In the genomic region with DNA sequence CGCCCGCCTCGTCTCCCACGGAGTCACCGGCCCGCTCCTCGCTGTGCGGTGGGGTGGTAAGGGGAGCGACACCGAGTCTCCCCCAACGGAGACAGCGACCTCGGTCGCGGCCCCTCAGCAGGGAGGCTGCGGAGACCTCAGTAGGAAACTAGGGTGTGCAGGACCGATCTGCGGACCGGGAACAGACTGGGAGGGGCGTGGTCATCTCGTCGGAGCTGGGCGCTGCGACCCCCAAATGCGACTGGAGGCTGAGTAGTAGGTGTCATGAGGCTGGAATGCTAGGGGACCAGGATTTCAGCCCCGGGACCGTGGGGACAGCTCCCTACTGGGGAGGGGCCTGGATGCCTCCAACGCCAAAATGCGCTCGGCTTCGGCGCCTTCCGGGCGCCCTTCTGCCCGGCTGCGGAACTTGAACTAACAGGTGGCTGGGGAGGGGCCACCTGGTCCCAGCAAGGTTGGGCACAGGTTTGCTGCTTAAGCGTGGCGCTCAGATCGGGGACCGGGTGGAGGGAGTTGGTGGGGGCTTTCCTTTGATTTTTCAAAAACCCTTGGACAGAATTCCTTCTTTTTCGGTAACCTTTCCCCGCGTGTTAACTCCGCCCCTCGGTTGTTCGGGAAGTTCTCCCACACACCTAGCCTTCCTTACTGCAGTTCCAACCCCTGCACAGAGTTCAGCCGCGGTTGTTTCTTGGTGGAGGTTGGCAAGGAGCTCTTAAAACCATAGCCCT, we compare ENCODE assay signal across 9 cellular contexts. TPM values are rescaled to one million over a fixed set of nuclear protein-coding genes. Genes with fewer than 3 reads are reported as not detected.
A peak's percentile ranks its signal among the peaks of the same experiment; 100 is the strongest.
DNase-seq lines count a peak whose midpoint lies in the region; ATAC-seq and TF ChIP-seq lines count a peak whose summit lies in the region.
"Had no signal": no experiment of that assay in that cellular context is flagged by ENCODE, and none has a peak within 500 bp of the region (broad histone marks: within the 10 kb centered on the region; RNA-seq: fewer than 3 reads in every experiment).

No MANE protein-coding gene starts in this region.

- H3K4me1 ChIP-seq in SJSA1 (replicated peaks) (peaks cover 16% of the 10 kb centered on the region), rectal smooth muscle tissue (ENCODE audit: control insufficient read depth, insufficient read depth, low read length) (peaks cover 3% of the 10 kb centered on the region)

- in situ Hi-C loops in GM13977 (cut with MboI; ENCODE audit: low pct_unique_long_range_greater_than_20kb, low sequenced_read_pairs, unreplicated experiment), result no loop called here

- POLR2A ChIA-PET in HEK293T (lab: Yijun Ruan, JAX), result no interaction called here

- TF ChIP-seq CTCF in GM13977 (IDR thresholded peaks at IDR 0.05; ENCODE audit: extremely low read depth, insufficient read depth, missing control alignments), result no peak
- no peak for TF ChIP-seq CTCF in fibroblast of villous mesenchyme (IDR thresholded peaks at IDR 0.05; ENCODE audit: insufficient read depth, low read depth, low read length)

- H3K27me3 ChIP-seq in SJSA1 (replicated peaks), result no peaks in the 10 kb centered on the region
- peaks cover 34% of the 10 kb centered on the region for H3K27me3 ChIP-seq in rectal smooth muscle tissue (ENCODE audit: control insufficient read depth, insufficient read depth, low read length)

- H3K9me3 ChIP-seq in SJSA1 (replicated peaks), result no peaks in the 10 kb centered on the region

- no peak for ATAC-seq in GM19351 (IDR thresholded peaks at IDR 0.05; ENCODE audit: unreplicated experiment)
- ATAC-seq in GM19463 (IDR thresholded peaks at IDR 0.05; ENCODE audit: unreplicated experiment), result no peak

- H3K9ac ChIP-seq in rectal smooth muscle tissue (ENCODE audit: low read length), result no peak overlapping the region

- DNase-seq in GM13977 (ENCODE audit: low spot score), result peak; percentile 61
- no peak for DNase-seq in SJSA1 (ENCODE audit: low read depth in 1 of 2, low spot score in 2 of 2)
- no peak for DNase-seq in fibroblast of villous mesenchyme (ENCODE audit: low read depth)
- DNase-seq in medulla oblongata (ENCODE audit: extremely low spot score), result no peak
- DNase-seq in HEK293T (ENCODE audit: extremely low spot score), result no peak

- H3K36me3 ChIP-seq in SJSA1 (peaks cover 48% of the 10 kb centered on the region), rectal smooth muscle tissue (ENCODE audit: control insufficient read depth, insufficient read depth, low read length) (no peaks in the 10 kb centered on the region)

- H3K27ac ChIP-seq in SJSA1, result no peak overlapping the region
- no peak overlapping the region for H3K27ac ChIP-seq in rectal smooth muscle tissue (ENCODE audit: low read depth, low read length)

- H3K4me3 ChIP-seq in SJSA1 (peak overlapping the region; percentile 83), fibroblast of villous mesenchyme (ENCODE audit: low read depth, low read length) (peak overlapping the region; percentile 2), rectal smooth muscle tissue (ENCODE audit: low read length) (peak overlapping the region; percentile 32)

- CTCF ChIA-PET in HEK293T (lab: Yijun Ruan, JAX), result interaction anchor here (0.6 kb wide), 1 partner anchor 14 kb away, joined by 3 read pairs; no protein-coding TSS in a partner anchor

TF ChIP-seq in HEK293T, 16 proteins besides CTCF, POLR2A, EP300 and RAD21:
- TF ChIP-seq FOXM1 (IDR thresholded peaks at IDR 0.05; ENCODE audit: borderline replicate concordance), result no peak
- no peak for TF ChIP-seq FOXA1 (IDR thresholded peaks at IDR 0.05)
- no peak for TF ChIP-seq ZNF384 (IDR thresholded peaks at IDR 0.05)
- TF ChIP-seq CTBP1 (IDR thresholded peaks at IDR 0.05; ENCODE audit: borderline replicate concordance), result no peak
- no peak for TF ChIP-seq SP1 (IDR thresholded peaks at IDR 0.05)
- TF ChIP-seq, protein P1, sequence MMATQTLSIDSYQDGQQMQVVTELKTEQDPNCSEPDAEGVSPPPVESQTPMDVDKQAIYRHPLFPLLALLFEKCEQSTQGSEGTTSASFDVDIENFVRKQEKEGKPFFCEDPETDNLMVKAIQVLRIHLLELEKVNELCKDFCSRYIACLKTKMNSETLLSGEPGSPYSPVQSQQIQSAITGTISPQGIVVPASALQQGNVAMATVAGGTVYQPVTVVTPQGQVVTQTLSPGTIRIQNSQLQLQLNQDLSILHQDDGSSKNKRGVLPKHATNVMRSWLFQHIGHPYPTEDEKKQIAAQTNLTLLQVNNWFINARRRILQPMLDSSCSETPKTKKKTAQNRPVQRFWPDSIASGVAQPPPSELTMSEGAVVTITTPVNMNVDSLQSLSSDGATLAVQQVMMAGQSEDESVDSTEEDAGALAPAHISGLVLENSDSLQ (IDR thresholded peaks at IDR 0.05), result no peak
- TF ChIP-seq ELF4 (IDR thresholded peaks at IDR 0.05), result no peak
- no peak for TF ChIP-seq L3MBTL2 (conservative IDR thresholded peaks at IDR 0.05)
- no peak for TF ChIP-seq LEF1 (IDR thresholded peaks at IDR 0.05; ENCODE audit: borderline replicate concordance)
- TF ChIP-seq ARNT (IDR thresholded peaks at IDR 0.05), result no peak
- no peak for TF ChIP-seq FOXK2 (IDR thresholded peaks at IDR 0.05)
- no peak for TF ChIP-seq TARDBP (IDR thresholded peaks at IDR 0.05)
- TF ChIP-seq NFRKB (IDR thresholded peaks at IDR 0.05), result no peak
- TF ChIP-seq BHLHE40 (IDR thresholded peaks at IDR 0.05; ENCODE audit: borderline replicate concordance), result no peak
- no peak for TF ChIP-seq HDGF (IDR thresholded peaks at IDR 0.05; ENCODE audit: borderline replicate concordance)
- TF ChIP-seq SUZ12 (IDR thresholded peaks at IDR 0.05), result no peak

RNA-seq across cellular contexts. Expression of a gene that starts 1.5 kb away (rescaled TPM):
- total RNA-seq in SJSA1 (2014; rRNA removed; shearing (Covaris generic)), result 16.4 and 32.0 TPM in 2 replicates
- not detected in 2 replicates for total RNA-seq in fibroblast of villous mesenchyme
- total RNA-seq: pulmonary artery endothelial cell had no signal

Comparison
In these comparisons a context has a peak if more than half of its experiments do, and no peak if none do; other contexts are left out.
1. H3K4me3 ChIP-seq: peak in every context shown above with its lines; median percentile 83 in SJSA1; 32 in rectal smooth muscle tissue; 2 in fibroblast of villous mesenchyme.
2. RNA of a gene that starts 1.5 kb away (total RNA-seq): 16.4 to 32.0 TPM in SJSA1; not detected in fibroblast of villous mesenchyme; every median in the first group is over 10 times any median in the second.